Comparison of ENCODE assay signal across 39 cellular contexts in genomic region chr19:57167385-57167784, GRCh38. TPM values are rescaled to one million over a fixed set of nuclear protein-coding genes. Genes with fewer than 3 reads are reported as not detected.
"Had no signal": no experiment of that assay in that cellular context is flagged by ENCODE, and none has a peak within 500 bp of the region (broad histone marks: within the 10 kb centered on the region; RNA-seq: fewer than 3 reads in every experiment).

Gene DUXA, minus strand, starts transcription at chr19:57167485. Its CDS starts 42 bp downstream, at chr19:57167443.

- H3K36me3 ChIP-seq: adrenal gland, ascending aorta, brain microvascular endothelial cell, breast epithelium, cardiac muscle cell had no signal

- DNase-seq: activated effector memory CD4-positive, alpha-beta T cell treated with anti-CD3 and anti-CD28 coated beads, Interleukin-2, amount 50 U/mL, for 16 hours; activated effector memory CD4-positive, alpha-beta T cell treated with Interleukin-2 at 50 U/mL for 16 hours; activated gamma-delta T cell; activated gamma-delta T cell treated with Interleukin-2 at 50 U/mL for 16 hours; activated naive CD4-positive, alpha-beta T cell; activated naive CD4-positive, alpha-beta T cell treated with anti-CD3 and anti-CD28 coated beads for 36 hours; activated naive CD4-positive, alpha-beta T cell treated with anti-CD3 and anti-CD28 coated beads, Interleukin-2, amount 10 ng/mL, durations not matched to agents 7 days and 5 days; activated naive CD4-positive, alpha-beta T cell treated with anti-CD3 and anti-CD28 coated beads, Interleukin-2, amount 50 U/mL, for 16 hours; activated naive CD4-positive, alpha-beta T cell treated with Interleukin-2 at 50 U/mL for 16 hours; activated naive CD8-positive, alpha-beta T cell treated with anti-CD3 and anti-CD28 coated beads for 36 hours; activated naive CD8-positive, alpha-beta T cell treated with anti-CD3 and anti-CD28 coated beads, Interleukin-2, amount 10 ng/mL, durations not matched to agents 7 days and 5 days; activated naive CD8-positive, alpha-beta T cell treated with anti-CD3 and anti-CD28 coated beads, Interleukin-2, amount 50 U/mL, for 24 hours; activated T-cell treated with anti-CD3 and anti-CD28 coated beads, Interleukin-2, amount 50 U/mL, for 1 hour; activated T-cell treated with anti-CD3 and anti-CD28 coated beads, Interleukin-2, amount 50 U/mL, for 24 hours; activated T-cell treated with anti-CD3 and anti-CD28 coated beads, Interleukin-2, amount 50 U/mL, for 4 hours; activated T-cell treated with anti-CD3 and anti-CD28 coated beads, Interleukin-2, amount 50 U/mL, for 48 hours; activated T-cell treated with anti-CD3 and anti-CD28 coated beads, Interleukin-2, amount 50 U/mL, for 72 hours; adrenal gland; amniotic stem cell; amygdala; anterior cingulate cortex; aorta; body of pancreas; brain microvascular endothelial cell; caudate nucleus; central memory CD4-positive, alpha-beta T cell; cerebellar nuclear complex had no signal

- H3K27me3 ChIP-seq: adrenal gland, ascending aorta, body of pancreas, brain microvascular endothelial cell, breast epithelium, cardiac muscle cell had no signal

- H3K4me1 ChIP-seq: ascending aorta, breast epithelium had no signal

- H3K4me3 ChIP-seq: adrenal gland, ascending aorta, body of pancreas, breast epithelium, cardiac muscle cell had no signal

- H3K27ac ChIP-seq: adrenal gland, body of pancreas, brain microvascular endothelial cell, breast epithelium, cardiac muscle cell had no signal

- H3K9me3 ChIP-seq: adrenal gland, ascending aorta, breast epithelium had no signal

RNA-seq across cellular contexts. Expression of gene DUXA, which starts in this region (rescaled TPM):
- total RNA-seq: activated naive CD4-positive, alpha-beta T cell treated with anti-CD3 and anti-CD28 coated beads for 36 hours; activated naive CD4-positive, alpha-beta T cell treated with anti-CD3 and anti-CD28 coated beads, Interleukin-2, amount 50 U/mL, for 72 hours; activated naive CD8-positive, alpha-beta T cell treated with anti-CD3 and anti-CD28 coated beads for 36 hours; activated naive CD8-positive, alpha-beta T cell treated with anti-CD3 and anti-CD28 coated beads, Interleukin-2, amount 10 ng/mL, durations not matched to agents 7 days and 5 days; activated T-cell treated with anti-CD3 and anti-CD28 coated beads, Interleukin-2, amount 50 U/mL, for 4 hours; activated T-cell treated with anti-CD3 and anti-CD28 coated beads, Interleukin-2, amount 50 U/mL, for 72 hours; activated T-helper 1 cell treated with anti-CD3 and anti-CD28 coated beads, Interleukin-12 subunit alpha, Interleukin-12 subunit beta, Interleukin-2, Interleukin-4 antibody, amounts not matched to agents 30 ng/mL and 10 ng/mL and 1 ng/mL, durations not matched to agents 14 hours and 24 hours and 36 hours; activated T-helper 17 cell treated with anti-CD3 and anti-CD28 coated beads, Interleukin-2, amount 50 U/mL, for 72 hours; activated T-helper 2 cell treated with anti-CD3 and anti-CD28 coated beads, Interferon-gamma antibody, Interleukin-2, Interleukin-4, amounts not matched to agents 10 μg/mL and 5 μg/mL and 100 μg/mL, durations not matched to agents 14 hours and 24 hours and 36 hours; adrenal gland; ascending aorta; astrocyte; body of pancreas; breast epithelium; bronchial epithelial cell; cardiac muscle cell; cardiac septum; cerebellum; chondrocyte had no signal
